14 cellular contexts compared by ENCODE assay signal in the genomic region with DNA sequence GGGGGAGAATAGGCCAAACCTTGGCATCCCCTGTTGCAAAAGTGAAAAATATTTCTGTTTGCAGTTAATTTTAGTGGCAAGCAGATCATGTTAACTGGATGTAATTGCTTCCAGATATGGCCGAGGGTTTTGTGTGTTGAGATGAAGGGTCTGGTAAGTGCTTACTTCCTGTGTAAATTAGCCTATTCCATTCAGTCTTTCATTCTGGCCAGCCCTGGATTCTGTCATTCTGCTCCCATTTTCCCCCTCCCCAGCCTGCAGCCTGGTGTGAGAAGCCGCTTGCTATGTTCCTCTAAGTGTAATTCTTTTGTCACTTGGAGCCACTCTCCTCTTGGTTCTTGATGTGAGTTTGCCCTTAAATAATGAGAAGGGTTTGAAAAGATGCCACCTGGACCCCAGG. TPM values are rescaled to one million over a fixed set of nuclear protein-coding genes. Genes with fewer than 3 reads are reported as not detected.
DNase-seq lines count a peak whose midpoint lies in the region; ATAC-seq and TF ChIP-seq lines count a peak whose summit lies in the region.
"Had no signal": no experiment of that assay in that cellular context is flagged by ENCODE, and none has a peak within 500 bp of the region (broad histone marks: within the 10 kb centered on the region; RNA-seq: fewer than 3 reads in every experiment).

No MANE protein-coding gene starts in this region.

- intact Hi-C loops in mucosa of descending colon (cut with DNase I, micrococcal nuclease): no loop called here

- peak overlapping the region; percentile 52 to 79 for H3K4me3 Mint-ChIP-seq in activated T-cell treated with anti-CD3 and anti-CD28 coated beads, Interleukin-2, amount 50 U/mL, for 72 hours
- no peak overlapping the region for H3K4me3 Mint-ChIP-seq in HFFc6

- H3K27ac ChIP-seq in coronary artery: peak overlapping the region; percentile 91 to 92
- peak overlapping the region; percentile 77 for H3K27ac ChIP-seq in suprapubic skin
- H3K27ac ChIP-seq: BLaER1 had no signal

- H3K4me1 Mint-ChIP-seq in activated T-cell treated with anti-CD3 and anti-CD28 coated beads, Interleukin-2, amount 50 U/mL, for 72 hours (ENCODE audit: low read depth): peaks cover 73% of the 10 kb centered on the region
- peaks cover 12% of the 10 kb centered on the region; the same call in 1 of the 2 replicates for H3K4me1 Mint-ChIP-seq in HFFc6 (ENCODE audit: low read depth)

- H3K9me3 ChIP-seq in suprapubic skin (no peaks in the 10 kb centered on the region), mucosa of descending colon (no peaks in the 10 kb centered on the region)
- H3K9me3 ChIP-seq: BLaER1 had no signal

- TF ChIP-seq CTCF in coronary artery (IDR thresholded peaks at IDR 0.05) (no peak), suprapubic skin (IDR thresholded peaks at IDR 0.05) (no peak), HFFc6 (IDR thresholded peaks at IDR 0.05) (no peak), mucosa of descending colon (IDR thresholded peaks at IDR 0.05) (no peak)

- peaks cover 46% of the 10 kb centered on the region for H3K36me3 ChIP-seq in suprapubic skin
- no peaks in the 10 kb centered on the region for H3K36me3 ChIP-seq in mucosa of descending colon (ENCODE audit: low read depth)
- H3K36me3 ChIP-seq: BLaER1 had no signal

- ATAC-seq in activated T-cell treated with anti-CD3 and anti-CD28 coated beads, Interleukin-2, amount 50 U/mL, for 72 hours (replicated peaks in 1 of 2): no peak
- ATAC-seq in mucosa of descending colon (no peak), GM19023 (IDR thresholded peaks at IDR 0.05; ENCODE audit: unreplicated experiment) (no peak)
- ATAC-seq: HCT116 had no signal

- no peaks in the 10 kb centered on the region for H3K9me3 Mint-ChIP-seq in activated T-cell treated with anti-CD3 and anti-CD28 coated beads, Interleukin-2, amount 50 U/mL, for 72 hours
- no peaks in the 10 kb centered on the region for H3K9me3 Mint-ChIP-seq in HFFc6

- DNase-seq in activated T-cell treated with anti-CD3 and anti-CD28 coated beads, Interleukin-2, amount 50 U/mL, for 72 hours: no peak
- DNase-seq in activated T-cell treated with anti-CD3 and anti-CD28 coated beads, Interleukin-2, amount 50 U/mL, for 48 hours: no peak
- DNase-seq in NCI-H2227 (lab: John Stamatoyannopoulos, UW; ENCODE audit: unreplicated experiment) (peak; percentile 43), coronary artery (ENCODE audit: low spot score) (no peak), suprapubic skin (ENCODE audit: low spot score in 2 of 2) (peak in 1 of 2 donors; percentile 19), HFFc6 (no peak), mucosa of descending colon (no peak)
- DNase-seq: activated CD8-positive, alpha-beta memory T cell treated with anti-CD3 and anti-CD28 coated beads, Interleukin-2, amount 50 U/mL, for 48 hours; effector CD4-positive, alpha-beta T cell; IMR-90; retina had no signal

- no peaks in the 10 kb centered on the region for H3K36me3 Mint-ChIP-seq in activated T-cell treated with anti-CD3 and anti-CD28 coated beads, Interleukin-2, amount 50 U/mL, for 72 hours (ENCODE audit: insufficient read depth in 2 of 2)
- no peaks in the 10 kb centered on the region for H3K36me3 Mint-ChIP-seq in HFFc6 (ENCODE audit: low read depth)

- peaks cover 9% of the 10 kb centered on the region for H3K27me3 Mint-ChIP-seq in activated T-cell treated with anti-CD3 and anti-CD28 coated beads, Interleukin-2, amount 50 U/mL, for 72 hours (ENCODE audit: low read depth)
- H3K27me3 Mint-ChIP-seq in HFFc6 (ENCODE audit: insufficient read depth): peaks cover 64% of the 10 kb centered on the region

- peak overlapping the region; percentile 4 for H3K27ac Mint-ChIP-seq in activated T-cell treated with anti-CD3 and anti-CD28 coated beads, Interleukin-2, amount 50 U/mL, for 72 hours
- H3K27ac Mint-ChIP-seq in HFFc6: no peak overlapping the region

- TF ChIP-seq POLR2A in suprapubic skin (IDR thresholded peaks at IDR 0.05): no peak

- no peak for TF ChIP-seq EP300 in suprapubic skin (IDR thresholded peaks at IDR 0.05)

- peaks cover 97% of the 10 kb centered on the region for H3K4me1 ChIP-seq in suprapubic skin
- peaks cover 40% of the 10 kb centered on the region for H3K4me1 ChIP-seq in mucosa of descending colon (ENCODE audit: low read depth)

- H3K27me3 ChIP-seq in suprapubic skin: no peaks in the 10 kb centered on the region
- H3K27me3 ChIP-seq: BLaER1 had no signal

- WGBS in suprapubic skin: 74% methylated on average over 2 of the region's 2 CpGs

- H3K4me3 ChIP-seq in coronary artery (peak overlapping the region; percentile 63), suprapubic skin (peak overlapping the region; percentile 37), mucosa of descending colon (no peak overlapping the region)
- H3K4me3 ChIP-seq: BLaER1 had no signal

RNA-seq across cellular contexts. Expression of gene ZBTB16, which starts 17.5 kb away (rescaled TPM):
- total RNA-seq in activated T-cell treated with anti-CD3 and anti-CD28 coated beads, Interleukin-2, amount 50 U/mL, for 72 hours: 1 to 10 TPM; 3.3 to 4.0 TPM
- total RNA-seq in suprapubic skin (100 to 1,000 TPM; 142 to 474 (median 232) TPM), mucosa of descending colon (10 to 100 TPM in 2 of 3 donors, 1 to 10 TPM in 1; 4.9 to 82.1 (median 48.8) TPM)
- not detected for total RNA-seq in HFFc6 (2021; fragmentation: NEBNext Ultra II Directional; extraction: Animal tissue kit (Norgen Biotek cat#: 25700))
- total RNA-seq: IMR-90 had no signal

Comparison
In these comparisons a context has a peak if more than half of its experiments do, and no peak if none do; other contexts are left out.
1. RNA of gene ZBTB16, which starts 17.5 kb away (total RNA-seq): 142 to 474 TPM in suprapubic skin, 4.9 to 82.1 TPM in mucosa of descending colon and 3.3 to 4.0 TPM in activated T-cell treated with anti-CD3 and anti-CD28 coated beads, Interleukin-2, amount 50 U/mL, for 72 hours; not detected in HFFc6; every median in the first group is over 4 times any median in the second.